In the genomic region with DNA sequence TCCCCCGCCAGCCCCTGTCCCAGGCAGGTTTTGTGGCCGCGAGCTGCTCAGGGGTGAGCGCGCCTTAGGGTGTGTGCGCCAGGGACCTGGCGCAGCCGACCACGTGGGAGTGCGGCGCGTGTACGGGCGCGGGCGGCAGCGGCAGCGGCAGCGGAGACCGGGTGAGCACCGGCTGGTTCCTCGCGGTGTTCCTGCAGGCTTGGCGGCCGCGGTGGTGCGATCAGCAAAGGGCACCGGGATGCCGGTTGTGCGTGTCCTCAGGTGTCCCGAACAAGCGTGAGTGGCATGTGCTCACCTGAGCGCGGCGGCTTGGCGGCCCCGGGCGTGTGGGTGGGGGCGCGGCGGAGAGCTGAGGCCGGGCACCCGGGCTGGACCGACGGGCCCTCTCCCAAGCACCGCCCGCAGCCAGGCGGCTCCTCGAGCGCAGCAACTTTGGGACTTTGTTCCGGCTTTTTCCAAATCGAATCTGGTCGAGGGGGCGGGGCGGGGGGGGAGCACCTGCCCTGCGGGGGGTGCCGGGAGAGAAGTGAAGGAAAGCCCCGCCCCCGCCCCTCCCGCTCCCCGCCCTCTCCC, we compare ENCODE assay signal across 6 cellular contexts. TPM values are rescaled to one million over a fixed set of nuclear protein-coding genes. Genes with fewer than 3 reads are reported as not detected.
DNase-seq lines count a peak whose midpoint lies in the region; TF ChIP-seq lines count a peak whose summit lies in the region.

No MANE protein-coding gene starts in this region.

- no peak overlapping the region for H3K27ac Mint-ChIP-seq in osteocyte (ENCODE audit: unreplicated experiment)

- peak overlapping the region; percentile 69 for H3K4me3 Mint-ChIP-seq in osteocyte (ENCODE audit: unreplicated experiment)

- H3K27me3 Mint-ChIP-seq in osteocyte (ENCODE audit: unreplicated experiment): peaks cover 10% of the 10 kb centered on the region

- H3K4me3 ChIP-seq in choroid plexus epithelial cell (ENCODE audit: low read depth, low read length): peak overlapping the region; percentile 40

- TF ChIP-seq CTCF in choroid plexus epithelial cell (conservative IDR thresholded peaks at IDR 0.05; ENCODE audit: low read depth, low read length) (no peak), osteocyte (IDR thresholded peaks at IDR 0.05) (no peak)

- DNase-seq in activated effector memory CD4-positive, alpha-beta T cell treated with anti-CD3 and anti-CD28 coated beads, Interleukin-2, amount 50 U/mL, for 16 hours: peak; percentile 69
- no peak for DNase-seq in activated effector memory CD4-positive, alpha-beta T cell treated with Interleukin-2 at 50 U/mL for 16 hours
- no peak for DNase-seq in choroid plexus epithelial cell (ENCODE audit: low read depth)
- DNase-seq in osteocyte (ENCODE audit: extremely low spot score, unreplicated experiment): no peak
- no peak for DNase-seq in T-helper 9 cell
- DNase-seq in NCI-H446 (lab: John Stamatoyannopoulos, UW): no peak

- H3K36me3 Mint-ChIP-seq in osteocyte (ENCODE audit: unreplicated experiment): peaks cover 6% of the 10 kb centered on the region

- H3K4me1 Mint-ChIP-seq in osteocyte (ENCODE audit: unreplicated experiment): peaks cover 20% of the 10 kb centered on the region

- no peaks in the 10 kb centered on the region for H3K9me3 Mint-ChIP-seq in osteocyte (ENCODE audit: unreplicated experiment)

RNA-seq across cellular contexts. Expression of gene HSD11B2, which starts 0.3 kb away (rescaled TPM):
- total RNA-seq in osteocyte: 0.40 and 0.68 TPM in 2 replicates

RNA-seq across cellular contexts. Expression of gene ZDHHC1, which starts 14.3 kb away (rescaled TPM):
- 13.5 and 15.4 TPM in 2 replicates for total RNA-seq in osteocyte

RNA-seq across cellular contexts. Expression of gene TPPP3, which starts 37.3 kb away (rescaled TPM):
- 1.4 and 1.5 TPM in 2 replicates for total RNA-seq in osteocyte

RNA-seq across cellular contexts. Expression of gene ATP6V0D1, which starts 50.4 kb away (rescaled TPM):
- total RNA-seq in osteocyte: 112 and 116 TPM in 2 replicates

RNA-seq across cellular contexts. Expression of gene AGRP, which starts 52.8 kb away (rescaled TPM):
- total RNA-seq in osteocyte: not detected in 2 replicates
